14 cellular contexts compared by ENCODE assay signal in genomic region chr21:45409466-45410150, GRCh38. TPM values are rescaled to one million over a fixed set of nuclear protein-coding genes. Genes with fewer than 3 reads are reported as not detected.
DNase-seq lines count a peak whose midpoint lies in the region; ATAC-seq and TF ChIP-seq lines count a peak whose summit lies in the region.
"Had no signal": no experiment of that assay in that cellular context is flagged by ENCODE, and none has a peak within 500 bp of the region (broad histone marks: within the 10 kb centered on the region; RNA-seq: fewer than 3 reads in every experiment).

No MANE protein-coding gene starts in this region.

- no peaks in the 10 kb centered on the region for H3K9me3 ChIP-seq in prostate gland

- WGBS in prostate gland = 45% methylated on average over 29 of the region's 29 CpGs

- H3K4me3 ChIP-seq in prostate gland = no peak overlapping the region

- peaks cover 15% of the 10 kb centered on the region for H3K4me1 ChIP-seq in prostate gland (replicated peaks)

- peak overlapping the region; percentile 64 to 66 for H3K27ac ChIP-seq in prostate gland

- TF ChIP-seq CTCF in prostate gland (IDR thresholded peaks at IDR 0.05) = no peak

- peak; percentile 44 for ATAC-seq in left ventricle myocardium superior

- H3K36me3 ChIP-seq in prostate gland = no peaks in the 10 kb centered on the region

- intact Hi-C loops in left ventricle myocardium superior (cut with micrococcal nuclease) (no loop called here), prostate gland (cut with DNase I) (no loop called here)

- DNase-seq in ELF-1 (ENCODE audit: low read depth, low spot score) (peak; percentile 85), astrocyte of the hippocampus (ENCODE audit: low read depth, low spot score) (peak; percentile 28), left ventricle myocardium superior (peak; percentile 78), prostate gland (ENCODE audit: low spot score) (peak; percentile 49), DMS53 (lab: John Stamatoyannopoulos, UW) (no peak), occipital lobe (lab: John Stamatoyannopoulos, UW) (no peak), SIG-M5 (lab: John Stamatoyannopoulos, UW) (no peak)
- no peak for DNase-seq in activated T-cell treated with anti-CD3 and anti-CD28 coated beads, Interleukin-2, amount 50 U/mL, for 1 hour
- DNase-seq: activated T-cell treated with anti-CD3 and anti-CD28 coated beads, Interleukin-2, amount 50 U/mL, for 48 hours; AML-193; KG1; NCI-H69; stimulated activated naive CD4-positive, alpha-beta T cell treated with Interleukin-2 at 50 U/mL for 16 hours; T-helper 2 cell had no signal

- TF ChIP-seq POLR2A in prostate gland (IDR thresholded peaks at IDR 0.05) = no peak

- H3K27me3 ChIP-seq in prostate gland (replicated peaks; ENCODE audit: insufficient read depth) = no peaks in the 10 kb centered on the region

RNA-seq across cellular contexts. Expression of gene COL18A1, which starts 4.6 kb away (rescaled TPM):
- total RNA-seq in left ventricle myocardium superior = 52.4 TPM
- 100 to 1,000 TPM in 1 of 2 donors, 10 to 100 TPM in 1; 56.2 to 229 TPM for total RNA-seq in prostate gland
- total RNA-seq in occipital lobe = 15.4 TPM

Comparison
In these comparisons a context has a peak if more than half of its experiments do, and no peak if none do; other contexts are left out.
1. DNase-seq: peak in ELF-1 (single experiment), astrocyte of the hippocampus (single experiment), left ventricle myocardium superior (single experiment) and prostate gland (single experiment); none in activated T-cell treated with anti-CD3 and anti-CD28 coated beads, Interleukin-2, amount 50 U/mL, for 1 hour (single experiment), DMS53 (single experiment), occipital lobe (single experiment) and SIG-M5 (single experiment).